ENCODE assay signal across 16 cellular contexts in the genomic region with DNA sequence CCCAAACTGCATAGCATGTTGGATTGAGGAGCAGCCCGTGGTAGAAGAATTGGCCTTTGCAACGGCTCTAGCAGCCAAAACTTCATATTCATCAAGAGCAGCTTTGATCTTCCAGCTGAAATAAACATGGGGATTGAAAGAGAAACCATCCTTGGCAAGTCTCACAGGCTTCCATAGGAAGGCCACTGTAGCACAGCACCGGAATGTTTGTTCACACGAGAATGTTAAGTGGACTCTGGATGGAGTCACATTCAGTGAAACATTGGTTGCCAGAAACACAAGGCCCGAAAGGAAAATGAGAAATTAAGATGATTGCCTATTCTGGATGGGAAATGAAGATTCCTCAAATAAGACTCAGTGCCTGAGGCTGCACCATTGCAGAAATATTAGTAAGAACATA.
"Had no signal": no experiment of that assay in that cellular context is flagged by ENCODE, and none has a peak within 500 bp of the region (broad histone marks: within the 10 kb centered on the region; RNA-seq: fewer than 3 reads in every experiment).

No MANE protein-coding gene starts in this region.

- ATAC-seq: activated CD8-positive, alpha-beta memory T cell treated with anti-CD3 and anti-CD28 coated beads, Interleukin-2, amount 10 ng/mL, durations not matched to agents 7 days and 5 days; gastroesophageal sphincter; stimulated activated naive CD8-positive, alpha-beta T cell treated with anti-CD3 and anti-CD28 coated beads, Interleukin-15, amount 100 ng/mL, for 72 hours had no signal

- H3K27ac Mint-ChIP-seq: activated CD4-positive, alpha-beta memory T cell treated with anti-CD3 and anti-CD28 coated beads, Interleukin-2, amount 10 ng/mL, durations not matched to agents 7 days and 5 days; activated CD8-positive, alpha-beta memory T cell treated with anti-CD3 and anti-CD28 coated beads, Interleukin-2, amount 10 ng/mL, durations not matched to agents 7 days and 5 days; nephron; stimulated activated naive CD8-positive, alpha-beta T cell treated with anti-CD3 and anti-CD28 coated beads, Interleukin-15, amount 100 ng/mL, for 72 hours; T-helper 2 cell treated with Interferon-gamma antibody and Interleukin-4, amounts not matched to agents 5 μg/mL and 100 μg/mL, for 36 hours; type B pancreatic cell had no signal

- H3K27me3 ChIP-seq: gastroesophageal sphincter, heart left ventricle had no signal

- H3K27ac ChIP-seq: coronary artery had no signal

- H3K27me3 Mint-ChIP-seq: brain; stimulated activated naive CD8-positive, alpha-beta T cell treated with anti-CD3 and anti-CD28 coated beads, Interleukin-15, amount 100 ng/mL, for 72 hours; type B pancreatic cell had no signal

- H3K9me3 Mint-ChIP-seq: activated CD4-positive, alpha-beta memory T cell treated with anti-CD3 and anti-CD28 coated beads, Interleukin-2, amount 10 ng/mL, durations not matched to agents 7 days and 5 days; central memory CD8-positive, alpha-beta T cell; T-helper 2 cell treated with Interferon-gamma antibody and Interleukin-4, amounts not matched to agents 5 μg/mL and 100 μg/mL, for 36 hours; type B pancreatic cell had no signal

- H3K9me3 ChIP-seq: gastroesophageal sphincter, heart left ventricle had no signal

- H3K4me3 ChIP-seq: coronary artery, gastroesophageal sphincter, heart left ventricle, lung had no signal

- H3K36me3 ChIP-seq: gastroesophageal sphincter, heart left ventricle had no signal

- DNase-seq: activated CD4-positive, alpha-beta memory T cell treated with anti-CD3 and anti-CD28 coated beads, Interleukin-2, amount 10 ng/mL, durations not matched to agents 7 days and 5 days; activated CD4-positive, alpha-beta T cell treated with anti-CD3 and anti-CD28 coated beads for 4 hours; activated CD8-positive, alpha-beta memory T cell treated with anti-CD3 and anti-CD28 coated beads, Interleukin-2, amount 10 ng/mL, durations not matched to agents 7 days and 5 days; activated naive CD4-positive, alpha-beta T cell; heart left ventricle; kidney; retina; stimulated activated naive CD8-positive, alpha-beta T cell treated with anti-CD3 and anti-CD28 coated beads, Interleukin-15, amount 100 ng/mL, for 72 hours had no signal

- H3K4me1 Mint-ChIP-seq: activated CD4-positive, alpha-beta memory T cell treated with anti-CD3 and anti-CD28 coated beads, Interleukin-2, amount 10 ng/mL, durations not matched to agents 7 days and 5 days; activated CD8-positive, alpha-beta memory T cell treated with anti-CD3 and anti-CD28 coated beads, Interleukin-2, amount 10 ng/mL, durations not matched to agents 7 days and 5 days; central memory CD8-positive, alpha-beta T cell; stimulated activated naive CD8-positive, alpha-beta T cell treated with anti-CD3 and anti-CD28 coated beads, Interleukin-15, amount 100 ng/mL, for 72 hours had no signal

- H3K4me3 Mint-ChIP-seq: activated CD4-positive, alpha-beta memory T cell treated with anti-CD3 and anti-CD28 coated beads, Interleukin-2, amount 10 ng/mL, durations not matched to agents 7 days and 5 days; activated CD8-positive, alpha-beta memory T cell treated with anti-CD3 and anti-CD28 coated beads, Interleukin-2, amount 10 ng/mL, durations not matched to agents 7 days and 5 days; brain; central memory CD8-positive, alpha-beta T cell; nephron; stimulated activated naive CD8-positive, alpha-beta T cell treated with anti-CD3 and anti-CD28 coated beads, Interleukin-15, amount 100 ng/mL, for 72 hours; T-helper 2 cell treated with Interferon-gamma antibody and Interleukin-4, amounts not matched to agents 5 μg/mL and 100 μg/mL, for 36 hours; type B pancreatic cell had no signal

- H3K36me3 Mint-ChIP-seq: activated CD8-positive, alpha-beta memory T cell treated with anti-CD3 and anti-CD28 coated beads, Interleukin-2, amount 10 ng/mL, durations not matched to agents 7 days and 5 days; brain; type B pancreatic cell had no signal
